In the genomic region with DNA sequence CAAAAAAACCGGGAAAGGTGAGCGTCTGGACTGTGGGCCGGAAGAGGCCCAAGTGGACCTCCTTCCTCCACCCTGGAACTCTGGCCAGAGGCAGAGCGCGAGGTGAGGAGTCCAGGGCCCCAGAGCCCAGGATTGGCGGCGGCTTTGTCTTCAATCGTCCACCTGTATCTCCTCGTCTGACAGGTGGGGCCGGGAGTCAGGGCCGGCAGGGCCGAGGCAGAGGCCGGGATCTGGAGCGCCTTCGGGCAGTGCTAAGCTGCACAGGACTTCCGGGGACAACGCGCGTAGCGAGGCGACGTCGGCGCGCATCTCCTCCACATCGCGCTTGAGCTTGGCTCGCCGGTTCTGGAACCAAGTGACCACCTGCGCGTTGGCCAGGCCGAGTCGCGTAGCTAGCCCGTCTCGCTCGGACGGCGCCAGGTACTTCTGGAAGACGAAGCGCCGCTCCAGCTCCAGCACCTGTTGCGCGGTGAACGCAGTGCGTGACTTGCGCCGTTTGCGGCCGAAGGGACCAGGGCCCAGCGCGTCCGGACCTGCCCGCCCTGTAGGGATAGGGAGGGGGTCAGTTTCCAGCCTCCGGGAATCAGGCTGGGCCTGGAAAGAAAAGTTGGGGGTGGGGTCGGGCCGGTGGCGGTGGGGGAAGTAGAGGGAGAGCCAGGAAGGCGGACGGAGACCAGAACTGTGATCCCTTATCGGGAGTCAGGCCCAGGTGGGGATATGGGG, we compare ENCODE assay signal across 8 cellular contexts. TPM values are rescaled to one million over a fixed set of nuclear protein-coding genes. Genes with fewer than 3 reads are reported as not detected.
DNase-seq lines count a peak whose midpoint lies in the region; ATAC-seq and TF ChIP-seq lines count a peak whose summit lies in the region.

No MANE protein-coding gene starts in this region.

- peaks cover 47% of the 10 kb centered on the region for H3K27me3 Mint-ChIP-seq in CD4-positive, CD25-positive, alpha-beta regulatory T cell
- H3K27me3 Mint-ChIP-seq in mesothelial cell of epicardium (ENCODE audit: low read depth): peaks cover 70% of the 10 kb centered on the region

- H3K4me3 ChIP-seq in CD4-positive, CD25-positive, alpha-beta regulatory T cell (ENCODE audit: low read depth, low read length): peak overlapping the region; percentile 65
- H3K4me3 ChIP-seq in choroid plexus epithelial cell (ENCODE audit: low read depth, low read length) (peak overlapping the region; percentile 35), vagina (peak overlapping the region; percentile 21 to 40)

- no peaks in the 10 kb centered on the region for H3K9me3 ChIP-seq in CD4-positive, CD25-positive, alpha-beta regulatory T cell (ENCODE audit: control insufficient read depth in 2 of 2, low read length in 2 of 2)
- no peaks in the 10 kb centered on the region for H3K9me3 ChIP-seq in vagina

- peak; percentile 17 to 32 for ATAC-seq in CD4-positive, CD25-positive, alpha-beta regulatory T cell (ENCODE audit: low read depth in 2 of 2)
- ATAC-seq in HG03432 (IDR thresholded peaks at IDR 0.05; ENCODE audit: unreplicated experiment): peak; percentile 39
- no peak for ATAC-seq in HG03457 (IDR thresholded peaks at IDR 0.05; ENCODE audit: unreplicated experiment)
- ATAC-seq in HG03196 (IDR thresholded peaks at IDR 0.05; ENCODE audit: unreplicated experiment): no peak

- peaks cover 0 to 1% (median 0%) of the 10 kb centered on the region in 7 donors for H3K9me3 Mint-ChIP-seq in CD4-positive, CD25-positive, alpha-beta regulatory T cell
- no peaks in the 10 kb centered on the region for H3K9me3 Mint-ChIP-seq in mesothelial cell of epicardium

- H3K27me3 ChIP-seq in CD4-positive, CD25-positive, alpha-beta regulatory T cell (ENCODE audit: control insufficient read depth, insufficient read depth, low read length): peaks cover 2% of the 10 kb centered on the region
- H3K27me3 ChIP-seq in vagina: peaks cover 10% of the 10 kb centered on the region

- peak in 2 of 3 donors; percentile 22 to 57 for DNase-seq in CD4-positive, CD25-positive, alpha-beta regulatory T cell
- no peak for DNase-seq in choroid plexus epithelial cell (ENCODE audit: low read depth)
- peak in 1 of 2 experiments; percentile 46 for DNase-seq in mesothelial cell of epicardium (ENCODE audit: low spot score in 2 of 2, unreplicated experiment in 2 of 2)
- DNase-seq in vagina (ENCODE audit: extremely low spot score in 2 of 2): no peak
- DNase-seq in NCI-H446 (lab: John Stamatoyannopoulos, UW): no peak

- H3K4me3 Mint-ChIP-seq in CD4-positive, CD25-positive, alpha-beta regulatory T cell: peak overlapping the region; percentile 80 to 91 (median 88)
- peak overlapping the region; percentile 75 for H3K4me3 Mint-ChIP-seq in mesothelial cell of epicardium

- H3K27ac Mint-ChIP-seq in CD4-positive, CD25-positive, alpha-beta regulatory T cell: peak overlapping the region in 1 of 3 donors; percentile 41
- no peak overlapping the region for H3K27ac Mint-ChIP-seq in mesothelial cell of epicardium

- H3K4me1 Mint-ChIP-seq in CD4-positive, CD25-positive, alpha-beta regulatory T cell: peaks cover 0 to 46% (median 12%) of the 10 kb centered on the region in 4 donors
- H3K4me1 Mint-ChIP-seq in mesothelial cell of epicardium: peaks cover 36% of the 10 kb centered on the region

- H3K27ac ChIP-seq in CD4-positive, CD25-positive, alpha-beta regulatory T cell (ENCODE audit: insufficient read depth, low read length, poor library complexity, severe bottlenecking): no peak overlapping the region
- no peak overlapping the region for H3K27ac ChIP-seq in vagina

- intact Hi-C loops in vagina (cut with DNase I): no loop called here

- H3K36me3 ChIP-seq in CD4-positive, CD25-positive, alpha-beta regulatory T cell (ENCODE audit: control insufficient read depth, insufficient read depth, low read length): peaks cover 6% of the 10 kb centered on the region
- peaks cover 0 to 14% of the 10 kb centered on the region in 2 donors for H3K36me3 ChIP-seq in vagina

- TF ChIP-seq CTCF in choroid plexus epithelial cell (conservative IDR thresholded peaks at IDR 0.05; ENCODE audit: low read depth, low read length) (no peak), mesothelial cell of epicardium (IDR thresholded peaks at IDR 0.05; ENCODE audit: unreplicated experiment) (no peak), vagina (IDR thresholded peaks at IDR 0.05) (no peak)

- TF ChIP-seq POLR2A in vagina (IDR thresholded peaks at IDR 0.05): no peak

- peaks cover 31% of the 10 kb centered on the region for H3K4me1 ChIP-seq in CD4-positive, CD25-positive, alpha-beta regulatory T cell (ENCODE audit: control insufficient read depth, insufficient read depth, low read length, poor library complexity, severe bottlenecking)
- H3K4me1 ChIP-seq in vagina: peaks cover 35% of the 10 kb centered on the region

- H3K36me3 Mint-ChIP-seq in CD4-positive, CD25-positive, alpha-beta regulatory T cell: peaks cover 22% of the 10 kb centered on the region
- peaks cover 10% of the 10 kb centered on the region for H3K36me3 Mint-ChIP-seq in mesothelial cell of epicardium

RNA-seq across cellular contexts. Expression of gene LBX2, which starts 1.5 kb away (rescaled TPM):
- total RNA-seq in CD4-positive, CD25-positive, alpha-beta regulatory T cell: not detected
- under 1 TPM in 2 of 4 donors, not detected in 2; 0.16 to 0.40 TPM for polyA plus RNA-seq in CD4-positive, CD25-positive, alpha-beta regulatory T cell
- total RNA-seq in mesothelial cell of epicardium: 0.86 to 1.1 TPM (median 0.89 TPM) in 3 replicates
- not detected for total RNA-seq in vagina

RNA-seq across cellular contexts. Expression of gene PCGF1, which starts 9.6 kb away (rescaled TPM):
- 17.0 TPM for total RNA-seq in CD4-positive, CD25-positive, alpha-beta regulatory T cell
- 10 to 100 TPM; 13.8 to 23.9 (median 15.6) TPM for polyA plus RNA-seq in CD4-positive, CD25-positive, alpha-beta regulatory T cell
- total RNA-seq in mesothelial cell of epicardium (17.0 to 23.0 TPM (median 20.3 TPM) in 3 replicates), vagina (14.7 TPM)

RNA-seq across cellular contexts. Expression of gene TTC31, which starts 15.1 kb away (rescaled TPM):
- total RNA-seq in CD4-positive, CD25-positive, alpha-beta regulatory T cell: 38.7 TPM
- 10 to 100 TPM; 21.7 to 24.7 (median 22.7) TPM for polyA plus RNA-seq in CD4-positive, CD25-positive, alpha-beta regulatory T cell
- total RNA-seq in mesothelial cell of epicardium (26.1 to 27.3 TPM (median 26.1 TPM) in 3 replicates), vagina (11.8 TPM)

RNA-seq across cellular contexts. Expression of gene CCDC142, which starts 15.1 kb away (rescaled TPM):
- 15.8 TPM for total RNA-seq in CD4-positive, CD25-positive, alpha-beta regulatory T cell
- 10 to 100 TPM in 3 of 4 donors, 1 to 10 TPM in 1; 8.9 to 14.9 (median 10.4) TPM for polyA plus RNA-seq in CD4-positive, CD25-positive, alpha-beta regulatory T cell
- total RNA-seq in mesothelial cell of epicardium (25.5 to 29.4 TPM (median 26.2 TPM) in 3 replicates), vagina (41.3 TPM)

RNA-seq across cellular contexts. Expression of gene TLX2, which starts 16.3 kb away (rescaled TPM):
- not detected for total RNA-seq in CD4-positive, CD25-positive, alpha-beta regulatory T cell
- polyA plus RNA-seq in CD4-positive, CD25-positive, alpha-beta regulatory T cell: under 1 TPM in 2 of 4 donors, not detected in 2; 0.10 to 0.14 TPM
- total RNA-seq in mesothelial cell of epicardium (0.18 TPM in 1 of 3 replicates, not detected in the others), vagina (6.6 TPM)

Comparison
In these comparisons a context has a peak if more than half of its experiments do, and no peak if none do; other contexts are left out.
1. ATAC-seq: peak in CD4-positive, CD25-positive, alpha-beta regulatory T cell (2 of 2) and HG03432 (single experiment); none in HG03457 (single experiment) and HG03196 (single experiment).
2. DNase-seq: peak in CD4-positive, CD25-positive, alpha-beta regulatory T cell (2 of 3); none in choroid plexus epithelial cell (single experiment), vagina (0 of 2) and NCI-H446 (0 of 2).
3. Peak in every context shown above with its lines, with median percentiles within 50 percentile points of each other: H3K4me3 ChIP-seq.